In genomic region chr2:74440378-74441110, GRCh38 we compare ENCODE assay signal across 8 cellular contexts. TPM values are rescaled to one million over a fixed set of nuclear protein-coding genes. Genes with fewer than 3 reads are reported as not detected.
A peak's percentile ranks its signal among the peaks of the same experiment; 100 is the strongest.
DNase-seq lines count a peak whose midpoint lies in the region; ATAC-seq and TF ChIP-seq lines count a peak whose summit lies in the region.

No MANE protein-coding gene starts in this region.

- peaks cover 17 to 28% of the 10 kb centered on the region in 2 donors for H3K27me3 Mint-ChIP-seq in CD4-positive, alpha-beta memory T cell
- H3K27me3 Mint-ChIP-seq in activated CD4-positive, alpha-beta memory T cell treated with anti-CD3 and anti-CD28 coated beads for 36 hours, result peaks cover 23% of the 10 kb centered on the region

- peak overlapping the region in 1 of 7 donors; percentile 51 for H3K27ac Mint-ChIP-seq in CD4-positive, alpha-beta memory T cell
- H3K27ac Mint-ChIP-seq in activated CD4-positive, alpha-beta memory T cell treated with anti-CD3 and anti-CD28 coated beads for 36 hours, result no peak overlapping the region

- H3K9me3 Mint-ChIP-seq in CD4-positive, alpha-beta memory T cell, result no peaks in the 10 kb centered on the region
- H3K9me3 Mint-ChIP-seq in activated CD4-positive, alpha-beta memory T cell treated with anti-CD3 and anti-CD28 coated beads for 36 hours, result no peaks in the 10 kb centered on the region

- no peak overlapping the region for H3K27ac ChIP-seq in CD4-positive, alpha-beta memory T cell (ENCODE audit: low read depth, low read length)
- H3K27ac ChIP-seq in mesodermal cell (ENCODE audit: low read depth, low read length, severe bottlenecking) (peak overlapping the region; percentile 99), stomach smooth muscle (ENCODE audit: low read length) (peak overlapping the region; percentile 41)

- peaks cover 3 to 11% (median 8%) of the 10 kb centered on the region in 4 donors for H3K4me1 Mint-ChIP-seq in CD4-positive, alpha-beta memory T cell
- H3K4me1 Mint-ChIP-seq in activated CD4-positive, alpha-beta memory T cell treated with anti-CD3 and anti-CD28 coated beads for 36 hours (ENCODE audit: low read depth), result peaks cover 10% of the 10 kb centered on the region

- H3K9ac ChIP-seq in stomach smooth muscle (ENCODE audit: low read length in 2 of 2), result peak overlapping the region; percentile 65 to 76

- in situ Hi-C loops in GM18951 (cut with MboI; ENCODE audit: low sequenced_read_pairs, unreplicated experiment), result no loop called here

- intact Hi-C loops in CD4-positive, alpha-beta memory T cell (cut with micrococcal nuclease), result no loop called here
- intact Hi-C loops in activated CD4-positive, alpha-beta memory T cell treated with anti-CD3 and anti-CD28 coated beads for 36 hours (cut with micrococcal nuclease), result loop anchor here (1.0 kb wide), 1 partner anchor 14 kb away; no protein-coding TSS in a partner anchor

- no peak for DNase-seq in CD4-positive, alpha-beta memory T cell
- peak; percentile 90 for DNase-seq in NCI-H2227 (lab: John Stamatoyannopoulos, UW; ENCODE audit: unreplicated experiment)
- DNase-seq in activated CD4-positive, alpha-beta memory T cell treated with anti-CD3 and anti-CD28 coated beads for 36 hours, result peak; percentile 69
- DNase-seq in epithelial cell of esophagus (ENCODE audit: low read depth), result peak; percentile 78

- ATAC-seq in HG03066 (IDR thresholded peaks at IDR 0.05; ENCODE audit: low read depth, unreplicated experiment), result peak; percentile 87

- POLR2A ChIA-PET in CD4-positive, alpha-beta memory T cell (lab: Charles Lee; ENCODE audit: partially characterized antibody), result interaction anchor here (0.9 to 2.0 kb wide), 4 partner anchors 14 to 32 kb away, joined by 3 to 5 read pairs (median 4); partner anchors contain the start of genes MRPL53 and WBP1
- POLR2A ChIA-PET in activated CD4-positive, alpha-beta memory T cell treated with anti-CD3 and anti-CD28 coated beads for 36 hours (lab: Charles Lee), result interaction anchor here (1.0 kb wide), 1 partner anchor 18 kb away, joined by 3 read pairs; no protein-coding TSS in a partner anchor

- TF ChIP-seq CTCF in epithelial cell of esophagus (IDR thresholded peaks at IDR 0.05; ENCODE audit: insufficient read depth, low read depth, low read length, missing control alignments), result no peak

- TF ChIP-seq POLR2A in GM18951 (IDR thresholded peaks at IDR 0.05; ENCODE audit: extremely low read depth, insufficient read depth, insufficient read length), result peak; percentile 68

- no peaks in the 10 kb centered on the region for H3K9me3 ChIP-seq in CD4-positive, alpha-beta memory T cell (ENCODE audit: control insufficient read depth in 1 of 2, low read length in 2 of 2)
- H3K9me3 ChIP-seq in mesodermal cell (ENCODE audit: control insufficient read depth, low read length) (no peaks in the 10 kb centered on the region), stomach smooth muscle (ENCODE audit: control insufficient read depth in 2 of 2, low read length in 2 of 2) (no peaks in the 10 kb centered on the region)

- peak overlapping the region in 7 of 8 donors; percentile 43 to 65 (median 57) for H3K4me3 Mint-ChIP-seq in CD4-positive, alpha-beta memory T cell
- H3K4me3 Mint-ChIP-seq in activated CD4-positive, alpha-beta memory T cell treated with anti-CD3 and anti-CD28 coated beads for 36 hours, result no peak overlapping the region

- 0% methylated on average over 17 to 26 of the region's 43 CpGs for WGBS in mesodermal cell (ENCODE audit: insufficient coverage in 2 of 2), 2 experiments

- no peaks in the 10 kb centered on the region for H3K36me3 Mint-ChIP-seq in CD4-positive, alpha-beta memory T cell
- H3K36me3 Mint-ChIP-seq in activated CD4-positive, alpha-beta memory T cell treated with anti-CD3 and anti-CD28 coated beads for 36 hours, result no peaks in the 10 kb centered on the region

- CTCF ChIA-PET in CD4-positive, alpha-beta memory T cell (lab: Charles Lee; ENCODE audit: partially characterized antibody), result interaction anchor here (1.1 kb wide), 1 partner anchor 9 kb away, joined by 3 read pairs; no protein-coding TSS in a partner anchor
- CTCF ChIA-PET in activated CD4-positive, alpha-beta memory T cell treated with anti-CD3 and anti-CD28 coated beads for 36 hours (lab: Charles Lee), result interaction anchor here (1.0 to 2.3 kb wide), 3 partner anchors 14 to 190 kb away, joined by 3 to 12 read pairs (median 3); partner anchors contain the start of gene INO80B

- H3K27me3 ChIP-seq in CD4-positive, alpha-beta memory T cell (ENCODE audit: insufficient read depth, low read length), result peaks cover 20% of the 10 kb centered on the region
- H3K27me3 ChIP-seq in stomach smooth muscle (ENCODE audit: control insufficient read depth in 1 of 2, insufficient read depth in 2 of 2, low read length in 2 of 2), result peaks cover 5 to 22% of the 10 kb centered on the region in 2 donors

- peaks cover 17% of the 10 kb centered on the region for H3K4me1 ChIP-seq in CD4-positive, alpha-beta memory T cell (ENCODE audit: insufficient read depth, low read length)
- H3K4me1 ChIP-seq in mesodermal cell (ENCODE audit: control insufficient read depth, insufficient read depth, low read length, poor library complexity, severe bottlenecking), result peaks cover 38% of the 10 kb centered on the region
- H3K4me1 ChIP-seq in stomach smooth muscle (ENCODE audit: control insufficient read depth, insufficient read depth, low read length), result peaks cover 41% of the 10 kb centered on the region

- no peak overlapping the region for H3K4me3 ChIP-seq in CD4-positive, alpha-beta memory T cell (ENCODE audit: low read length in 2 of 2)
- H3K4me3 ChIP-seq in epithelial cell of esophagus (ENCODE audit: low read length) (peak overlapping the region; percentile 72), mesodermal cell (ENCODE audit: extremely low read depth, insufficient read depth, low read length, poor library complexity, severe bottlenecking) (peak overlapping the region; percentile 54), stomach smooth muscle (ENCODE audit: low read length in 2 of 2) (peak overlapping the region; percentile 79 to 81)

- no peaks in the 10 kb centered on the region for H3K36me3 ChIP-seq in CD4-positive, alpha-beta memory T cell (ENCODE audit: insufficient read depth, low read length)
- H3K36me3 ChIP-seq in mesodermal cell (ENCODE audit: control insufficient read depth, insufficient read depth, low read length) (peaks cover 18% of the 10 kb centered on the region), stomach smooth muscle (ENCODE audit: control insufficient read depth in 2 of 2, insufficient read depth in 2 of 2, low read length in 2 of 2) (no peaks in the 10 kb centered on the region)

RNA-seq across cellular contexts. Expression of gene RTKN, which starts 1.2 kb away (rescaled TPM):
- not detected for total RNA-seq in CD4-positive, alpha-beta memory T cell
- polyA plus RNA-seq in CD4-positive, alpha-beta memory T cell, result under 1 TPM in 1 of 2 donors, not detected in 1; 0.14 TPM
- 1 to 10 TPM; 1.4 to 1.6 TPM for total RNA-seq in activated CD4-positive, alpha-beta memory T cell treated with anti-CD3 and anti-CD28 coated beads for 36 hours
- polyA plus RNA-seq in mesodermal cell (2013, experiment 1 of 2), result 38.8 TPM
- 27.9 TPM for polyA plus RNA-seq in mesodermal cell (2013, experiment 2 of 2)

RNA-seq across cellular contexts. Expression of gene INO80B, which starts 14.3 kb away (rescaled TPM):
- 10 to 100 TPM; 76.4 to 82.8 TPM for total RNA-seq in CD4-positive, alpha-beta memory T cell
- polyA plus RNA-seq in CD4-positive, alpha-beta memory T cell, result 1 to 10 TPM; 4.6 to 7.7 TPM
- 10 to 100 TPM; 32.8 to 35.0 TPM for total RNA-seq in activated CD4-positive, alpha-beta memory T cell treated with anti-CD3 and anti-CD28 coated beads for 36 hours
- 17.7 TPM for polyA plus RNA-seq in mesodermal cell (2013, experiment 1 of 2)
- 11.7 TPM for polyA plus RNA-seq in mesodermal cell (2013, experiment 2 of 2)

RNA-seq across cellular contexts. Expression of gene WBP1, which starts 17.7 kb away (rescaled TPM):
- total RNA-seq in CD4-positive, alpha-beta memory T cell, result 100 to 1,000 TPM; 108 to 109 TPM
- 10 to 100 TPM; 38.1 to 41.2 TPM for polyA plus RNA-seq in CD4-positive, alpha-beta memory T cell
- total RNA-seq in activated CD4-positive, alpha-beta memory T cell treated with anti-CD3 and anti-CD28 coated beads for 36 hours, result 10 to 100 TPM; 32.9 to 35.9 TPM
- 85.4 TPM for polyA plus RNA-seq in mesodermal cell (2013, experiment 1 of 2)
- polyA plus RNA-seq in mesodermal cell (2013, experiment 2 of 2), result 71.8 TPM

RNA-seq across cellular contexts. Expression of gene WDR54, which starts 19.0 kb away (rescaled TPM):
- total RNA-seq in CD4-positive, alpha-beta memory T cell, result 10 to 100 TPM; 36.3 to 41.0 TPM
- polyA plus RNA-seq in CD4-positive, alpha-beta memory T cell, result 100 to 1,000 TPM in 1 of 2 donors, 10 to 100 TPM in 1; 56.1 to 107 TPM
- total RNA-seq in activated CD4-positive, alpha-beta memory T cell treated with anti-CD3 and anti-CD28 coated beads for 36 hours, result 100 to 1,000 TPM; 101 TPM
- 40.7 TPM for polyA plus RNA-seq in mesodermal cell (2013, experiment 1 of 2)
- polyA plus RNA-seq in mesodermal cell (2013, experiment 2 of 2), result 41.3 TPM

RNA-seq across cellular contexts. Expression of gene C2orf81, which starts 19.1 kb away (rescaled TPM):
- 1 to 10 TPM; 5.3 to 7.5 TPM for total RNA-seq in CD4-positive, alpha-beta memory T cell
- 1 to 10 TPM; 1.5 to 1.6 TPM for polyA plus RNA-seq in CD4-positive, alpha-beta memory T cell
- 1 to 10 TPM; 2.4 to 2.8 TPM for total RNA-seq in activated CD4-positive, alpha-beta memory T cell treated with anti-CD3 and anti-CD28 coated beads for 36 hours
- polyA plus RNA-seq in mesodermal cell (2013, experiment 1 of 2), result 2.4 TPM
- polyA plus RNA-seq in mesodermal cell (2013, experiment 2 of 2), result 1.6 TPM

Comparison
In these comparisons a context has a peak if more than half of its experiments do, and no peak if none do; other contexts are left out.
1. DNase-seq: peak in NCI-H2227 (single experiment), activated CD4-positive, alpha-beta memory T cell treated with anti-CD3 and anti-CD28 coated beads for 36 hours (single experiment) and epithelial cell of esophagus (single experiment); none in CD4-positive, alpha-beta memory T cell (0 of 5).
2. H3K4me3 ChIP-seq: peak in epithelial cell of esophagus (single experiment), mesodermal cell (single experiment) and stomach smooth muscle (2 of 2); none in CD4-positive, alpha-beta memory T cell (0 of 2).